Comparison of ENCODE assay signal across 8 cellular contexts in genomic region chr20:41030536-41031242, GRCh38. TPM values are rescaled to one million over a fixed set of nuclear protein-coding genes. Genes with fewer than 3 reads are reported as not detected.
DNase-seq lines count a peak whose midpoint lies in the region; ATAC-seq and TF ChIP-seq lines count a peak whose summit lies in the region.

No MANE protein-coding gene starts in this region.

- intact Hi-C loops in PC-9 (cut with micrococcal nuclease; ENCODE audit: unreplicated experiment) = no loop called here
- intact Hi-C loops in esophagus squamous epithelium (cut with DNase I) = no loop called here
- intact Hi-C loops in sigmoid colon (cut with DNase I) = no loop called here

- 42 to 66% methylated on average over 4 to 5 of the region's 5 CpGs for WGBS in esophagus squamous epithelium, 2 donors
- 46 to 63% methylated on average over 5 of the region's 5 CpGs for WGBS in sigmoid colon, 2 donors

- DNase-seq in GM12865 (ENCODE audit: low read depth) (no peak), PC-9 (no peak), esophagus squamous epithelium (lab: John Stamatoyannopoulos, UW) (no peak), sigmoid colon (no peak), DMS114 treated with DMSO at 0.1 percent for 48 hours (lab: John Stamatoyannopoulos, UW; ENCODE audit: unreplicated experiment) (no peak), NCI-H510A treated with DMSO at 0.1 percent for 48 hours (lab: John Stamatoyannopoulos, UW) (no peak)

- TF ChIP-seq POLR2A in esophagus squamous epithelium (IDR thresholded peaks at IDR 0.05) = no peak
- TF ChIP-seq POLR2A in sigmoid colon (IDR thresholded peaks at IDR 0.05) = no peak

- peaks cover 33% of the 10 kb centered on the region for H4K20me1 ChIP-seq in PC-9 (ENCODE audit: insufficient read depth)

- H3K9me3 ChIP-seq in PC-9 (ENCODE audit: insufficient read depth, low read depth) (no peaks in the 10 kb centered on the region), esophagus squamous epithelium (no peaks in the 10 kb centered on the region), sigmoid colon (no peaks in the 10 kb centered on the region)

- TF ChIP-seq CTCF in GM12865 (IDR thresholded peaks at IDR 0.05; ENCODE audit: insufficient read depth, low read depth, low read length, missing control alignments) (no peak), PC-9 (conservative IDR thresholded peaks at IDR 0.05) (no peak), esophagus squamous epithelium (IDR thresholded peaks at IDR 0.05) (no peak), sigmoid colon (IDR thresholded peaks at IDR 0.05) (no peak)

- no peaks in the 10 kb centered on the region for H3K9me2 ChIP-seq in PC-9 (ENCODE audit: insufficient read depth)

- H3K4me3 ChIP-seq in GM12865 (ENCODE audit: low read depth, low read length) (peak overlapping the region; percentile 87), PC-9 (peak overlapping the region; percentile 90), esophagus squamous epithelium (peak overlapping the region; percentile 90 to 100 (median 94)), sigmoid colon (peak overlapping the region; percentile 98 to 100 (median 100))

- H2AFZ ChIP-seq in PC-9 = no peak overlapping the region

- peaks cover 70% of the 10 kb centered on the region for H3K79me2 ChIP-seq in PC-9 (ENCODE audit: low read depth)

- H3K4me2 ChIP-seq in PC-9 = peak overlapping the region; percentile 96

- no peaks in the 10 kb centered on the region for H3F3A ChIP-seq in PC-9 (ENCODE audit: insufficient read depth, low read depth)

- H3K27me3 ChIP-seq in PC-9 (ENCODE audit: insufficient read depth, low read depth) (no peaks in the 10 kb centered on the region), esophagus squamous epithelium (no peaks in the 10 kb centered on the region), sigmoid colon (no peaks in the 10 kb centered on the region)

- H3K36me3 ChIP-seq in PC-9 (ENCODE audit: low read depth) = peaks cover 39% of the 10 kb centered on the region
- no peaks in the 10 kb centered on the region for H3K36me3 ChIP-seq in esophagus squamous epithelium
- no peaks in the 10 kb centered on the region for H3K36me3 ChIP-seq in sigmoid colon

- CTCF ChIA-PET in PC-9 (lab: Charles Lee) = interaction anchor here (0.7 to 1.8 kb wide), 2 partner anchors 39 to 69 kb away, joined by 4 to 6 read pairs; no protein-coding TSS in a partner anchor

- no peak for TF ChIP-seq EP300 in sigmoid colon (IDR thresholded peaks at IDR 0.05)

- POLR2A ChIA-PET in PC-9 (lab: Charles Lee; ENCODE audit: unreplicated experiment) = no interaction called here

- H3K4me1 ChIP-seq in PC-9 (replicated peaks; ENCODE audit: insufficient read depth) (peaks cover 52% of the 10 kb centered on the region), esophagus squamous epithelium (peaks cover 31 to 67% (median 37%) of the 10 kb centered on the region in 3 donors), sigmoid colon (peaks cover 0 to 61% (median 53%) of the 10 kb centered on the region in 4 donors)

- H3K27ac ChIP-seq in PC-9 (no peak overlapping the region; the same call in 1 of the 2 replicates), esophagus squamous epithelium (peak overlapping the region; percentile 14 to 100 (median 98)), sigmoid colon (peak overlapping the region; percentile 98 to 100 (median 100))

- ATAC-seq in GM18909 (IDR thresholded peaks at IDR 0.05; ENCODE audit: poor library complexity, unreplicated experiment) (no peak), HG03095 (IDR thresholded peaks at IDR 0.05; ENCODE audit: unreplicated experiment) (no peak)

- BruUV-seq in PC-9 (replicated peaks; lab: Mats Ljungman, UMichigan) = TSS peak; percentile 37

RNA-seq across cellular contexts. Expression of gene TOP1, which starts 2.1 kb away (rescaled TPM):
- total RNA-seq in PC-9 (2021) (39.1 and 55.8 TPM in 2 replicates), esophagus squamous epithelium (10 to 100 TPM; 23.1 to 49.9 (median 31.6) TPM), sigmoid colon (10 to 100 TPM; 22.0 to 33.2 (median 22.4) TPM)
- polyA plus RNA-seq in sigmoid colon = 10 to 100 TPM; 26.4 to 45.0 (median 43.2) TPM
